8 cellular contexts compared by ENCODE assay signal in genomic region chr9:18442629-18443491, GRCh38. TPM values are rescaled to one million over a fixed set of nuclear protein-coding genes. Genes with fewer than 3 reads are reported as not detected.
DNase-seq lines count a peak whose midpoint lies in the region; ATAC-seq and TF ChIP-seq lines count a peak whose summit lies in the region.

No MANE protein-coding gene starts in this region.

- no peaks in the 10 kb centered on the region for H3K27me3 Mint-ChIP-seq in chondrocyte (ENCODE audit: low read depth)

- H3K4me1 Mint-ChIP-seq in chondrocyte (ENCODE audit: low read depth) = peaks cover 27% of the 10 kb centered on the region

- no peaks in the 10 kb centered on the region for H3K9me3 Mint-ChIP-seq in chondrocyte (ENCODE audit: low read depth)

- TF ChIP-seq CTCF in AG09309 (IDR thresholded peaks at IDR 0.05; ENCODE audit: control insufficient read depth, insufficient read depth, low read depth, low read length, missing control alignments) = peak; percentile 93
- peak; percentile 88 for TF ChIP-seq CTCF in WERI-Rb-1 (IDR thresholded peaks at IDR 0.05; ENCODE audit: low read depth, low read length)
- TF ChIP-seq CTCF in chondrocyte (IDR thresholded peaks at IDR 0.05) = peak; percentile 97
- peak; percentile 79 to 87 for TF ChIP-seq CTCF in left lung (IDR thresholded peaks at IDR 0.05)

- no peak overlapping the region for H3K4me3 Mint-ChIP-seq in chondrocyte (ENCODE audit: unreplicated experiment)

- H3K9me3 ChIP-seq in WERI-Rb-1 (ENCODE audit: severe bottlenecking) (no peaks in the 10 kb centered on the region), left lung (no peaks in the 10 kb centered on the region)

- no peaks in the 10 kb centered on the region for H3K27me3 ChIP-seq in WERI-Rb-1 (ENCODE audit: insufficient read depth, low read depth, severe bottlenecking)
- peaks cover 0 to 11% of the 10 kb centered on the region in 2 donors for H3K27me3 ChIP-seq in left lung

- H3K27ac ChIP-seq in WERI-Rb-1 = no peak overlapping the region
- H3K27ac ChIP-seq in left lung = no peak overlapping the region

- no peak overlapping the region for H3K4me3 ChIP-seq in AG09309 (ENCODE audit: control insufficient read depth, low read depth, low read length)
- H3K4me3 ChIP-seq in WERI-Rb-1 (ENCODE audit: low read depth, low read length) = no peak overlapping the region
- H3K4me3 ChIP-seq in left lung = no peak overlapping the region

- intact Hi-C loops in left lung (cut with DNase I) = loop anchor here in 1 of 2 donors (10.0 kb wide), 1 partner anchor 188 kb away; no protein-coding TSS in a partner anchor

- DNase-seq in AG09309 (ENCODE audit: low read depth) (peak; percentile 61), NCI-H2081 (lab: John Stamatoyannopoulos, UW) (peak; percentile 77 to 79), WERI-Rb-1 (peak; percentile 78), chondrocyte (ENCODE audit: low spot score) (no peak), left lung (peak; percentile 42 to 59)
- peak; percentile 32 to 41 for DNase-seq in stimulated activated CD4-positive, alpha-beta T cell treated with anti-CD3 and anti-CD28 coated beads, Interleukin-4, amount 100 ng/mL, for 48 hours (ENCODE audit: low read depth in 2 of 2)

- H3K36me3 Mint-ChIP-seq in chondrocyte (ENCODE audit: low read depth) = no peaks in the 10 kb centered on the region

- H3K27ac Mint-ChIP-seq in chondrocyte (ENCODE audit: unreplicated experiment) = peak overlapping the region; percentile 36

- ATAC-seq in GM18858 (IDR thresholded peaks at IDR 0.05; ENCODE audit: unreplicated experiment) (peak; percentile 89), HG02981 (IDR thresholded peaks at IDR 0.05; ENCODE audit: unreplicated experiment) (peak; percentile 98), left lung (peak; percentile 87)

- no peaks in the 10 kb centered on the region for H3K36me3 ChIP-seq in WERI-Rb-1
- no peaks in the 10 kb centered on the region for H3K36me3 ChIP-seq in left lung

- peaks cover 0 to 3% of the 10 kb centered on the region in 2 donors for H3K4me1 ChIP-seq in left lung

RNA-seq across cellular contexts. Expression of gene ADAMTSL1, which starts 31.1 kb away (rescaled TPM):
- total RNA-seq in chondrocyte (0.41 to 2.0 TPM (median 1.0 TPM) in 3 replicates), left lung (1 to 10 TPM; 3.0 to 3.1 TPM)
